9 cellular contexts compared by ENCODE assay signal in genomic region chr3:49806838-49807237, GRCh38. TPM values are rescaled to one million over a fixed set of nuclear protein-coding genes. Genes with fewer than 3 reads are reported as not detected.
A peak's percentile ranks its signal among the peaks of the same experiment; 100 is the strongest.
DNase-seq lines count a peak whose midpoint lies in the region; ATAC-seq and TF ChIP-seq lines count a peak whose summit lies in the region.
"Had no signal": no experiment of that assay in that cellular context is flagged by ENCODE, and none has a peak within 500 bp of the region (broad histone marks: within the 10 kb centered on the region; RNA-seq: fewer than 3 reads in every experiment).

No MANE protein-coding gene starts in this region.

- no peaks in the 10 kb centered on the region for H3K27me3 Mint-ChIP-seq in stimulated activated memory B cell treated with anti-CD40 and anti-IgM and Interleukin-4, amounts not matched to agents 10 μg/mL and 1 μg/mL and 100 μg/mL, for 72 hours
- H3K27me3 Mint-ChIP-seq in activated T-helper 2 cell treated with anti-CD3 and anti-CD28 coated beads, Interferon-gamma antibody, Interleukin-2, Interleukin-4, amounts not matched to agents 10 μg/mL and 5 μg/mL and 100 μg/mL, durations not matched to agents 14 hours and 24 hours and 36 hours (ENCODE audit: low read depth) = peaks cover 8% of the 10 kb centered on the region

- H3K4me1 ChIP-seq in esophagus squamous epithelium = peaks cover 42 to 75% (median 51%) of the 10 kb centered on the region in 3 donors

- no peaks in the 10 kb centered on the region for H3K27me3 ChIP-seq in esophagus squamous epithelium

- CTCF ChIA-PET in RWPE1 (lab: Yijun Ruan, JAX) = no interaction called here

- H3K36me3 ChIP-seq in esophagus squamous epithelium = peaks cover 14 to 44% (median 18%) of the 10 kb centered on the region in 3 donors

- intact Hi-C loops in esophagus squamous epithelium (cut with DNase I) = no loop called here
- intact Hi-C loops in activated T-helper 2 cell treated with anti-CD3 and anti-CD28 coated beads, Interferon-gamma antibody, Interleukin-2, Interleukin-4, amounts not matched to agents 10 μg/mL and 5 μg/mL and 100 μg/mL, durations not matched to agents 14 hours and 24 hours and 36 hours (cut with micrococcal nuclease) = no loop called here

- POLR2A ChIA-PET in RWPE1 (lab: Yijun Ruan, JAX; ENCODE audit: low non-redundant PET) = no interaction called here

- H3K4me3 Mint-ChIP-seq in stimulated activated memory B cell treated with anti-CD40 and anti-IgM and Interleukin-4, amounts not matched to agents 10 μg/mL and 1 μg/mL and 100 μg/mL, for 72 hours = no peak overlapping the region
- H3K4me3 Mint-ChIP-seq in activated T-helper 2 cell treated with anti-CD3 and anti-CD28 coated beads, Interferon-gamma antibody, Interleukin-2, Interleukin-4, amounts not matched to agents 10 μg/mL and 5 μg/mL and 100 μg/mL, durations not matched to agents 14 hours and 24 hours and 36 hours (ENCODE audit: low read depth) = no peak overlapping the region

- 71 to 73% methylated on average over 2 of the region's 2 CpGs for WGBS in esophagus squamous epithelium, 2 donors

- H3K9me3 ChIP-seq in esophagus squamous epithelium = no peaks in the 10 kb centered on the region

- no peaks in the 10 kb centered on the region for H3K9me3 Mint-ChIP-seq in stimulated activated memory B cell treated with anti-CD40 and anti-IgM and Interleukin-4, amounts not matched to agents 10 μg/mL and 1 μg/mL and 100 μg/mL, for 72 hours
- no peaks in the 10 kb centered on the region for H3K9me3 Mint-ChIP-seq in activated T-helper 2 cell treated with anti-CD3 and anti-CD28 coated beads, Interferon-gamma antibody, Interleukin-2, Interleukin-4, amounts not matched to agents 10 μg/mL and 5 μg/mL and 100 μg/mL, durations not matched to agents 14 hours and 24 hours and 36 hours

- H3K36me3 Mint-ChIP-seq in stimulated activated memory B cell treated with anti-CD40 and anti-IgM and Interleukin-4, amounts not matched to agents 10 μg/mL and 1 μg/mL and 100 μg/mL, for 72 hours = peaks cover 19% of the 10 kb centered on the region
- H3K36me3 Mint-ChIP-seq in activated T-helper 2 cell treated with anti-CD3 and anti-CD28 coated beads, Interferon-gamma antibody, Interleukin-2, Interleukin-4, amounts not matched to agents 10 μg/mL and 5 μg/mL and 100 μg/mL, durations not matched to agents 14 hours and 24 hours and 36 hours (ENCODE audit: low read depth) = peaks cover 23% of the 10 kb centered on the region

- TF ChIP-seq POLR2A in esophagus squamous epithelium (IDR thresholded peaks at IDR 0.05) = no peak

- peaks cover 89% of the 10 kb centered on the region for H3K4me1 Mint-ChIP-seq in stimulated activated memory B cell treated with anti-CD40 and anti-IgM and Interleukin-4, amounts not matched to agents 10 μg/mL and 1 μg/mL and 100 μg/mL, for 72 hours
- peaks cover 27% of the 10 kb centered on the region for H3K4me1 Mint-ChIP-seq in activated T-helper 2 cell treated with anti-CD3 and anti-CD28 coated beads, Interferon-gamma antibody, Interleukin-2, Interleukin-4, amounts not matched to agents 10 μg/mL and 5 μg/mL and 100 μg/mL, durations not matched to agents 14 hours and 24 hours and 36 hours (ENCODE audit: low read depth)

- DNase-seq in RWPE1 (ENCODE audit: low spot score) (no peak), esophagus squamous epithelium (lab: John Stamatoyannopoulos, UW) (no peak), NCI-H1092 (lab: John Stamatoyannopoulos, UW) (no peak)
- DNase-seq in effector CD4-positive, alpha-beta T cell = no peak
- DNase-seq in activated T-helper 2 cell treated with anti-CD3 and anti-CD28 coated beads, Interferon-gamma antibody, Interleukin-2, Interleukin-4, amounts not matched to agents 10 μg/mL and 5 μg/mL and 100 μg/mL, durations not matched to agents 14 hours and 24 hours and 36 hours (ENCODE audit: low spot score) = no peak
- DNase-seq in activated T-cell treated with anti-CD3 and anti-CD28 coated beads, Interleukin-2, amount 50 U/mL, for 1 hour = no peak
- DNase-seq: activated naive CD4-positive, alpha-beta T cell treated with anti-CD3 and anti-CD28 coated beads, Interleukin-2, amount 50 U/mL, for 16 hours had no signal

- peak overlapping the region; percentile 0; the same call in 1 of the 2 replicates for H3K4me3 ChIP-seq in GM08714 (ENCODE audit: low read length)
- H3K4me3 ChIP-seq in esophagus squamous epithelium = no peak overlapping the region

- peak overlapping the region; percentile 88 for H3K27ac Mint-ChIP-seq in stimulated activated memory B cell treated with anti-CD40 and anti-IgM and Interleukin-4, amounts not matched to agents 10 μg/mL and 1 μg/mL and 100 μg/mL, for 72 hours
- no peak overlapping the region for H3K27ac Mint-ChIP-seq in activated T-helper 2 cell treated with anti-CD3 and anti-CD28 coated beads, Interferon-gamma antibody, Interleukin-2, Interleukin-4, amounts not matched to agents 10 μg/mL and 5 μg/mL and 100 μg/mL, durations not matched to agents 14 hours and 24 hours and 36 hours

- peak overlapping the region; percentile 98 for H3K27ac ChIP-seq in RWPE1
- H3K27ac ChIP-seq in esophagus squamous epithelium = peak overlapping the region; percentile 96 to 98 (median 97)

- no peak for ATAC-seq in stimulated activated memory B cell treated with anti-CD40 and anti-IgM and Interleukin-4, amounts not matched to agents 10 μg/mL and 1 μg/mL and 100 μg/mL, for 72 hours

- no peak for TF ChIP-seq CTCF in RWPE1 (conservative IDR thresholded peaks at IDR 0.05; ENCODE audit: low read depth)
- no peak for TF ChIP-seq CTCF in esophagus squamous epithelium (IDR thresholded peaks at IDR 0.05)

RNA-seq across cellular contexts. Expression of gene INKA1, which starts 3.8 kb away (rescaled TPM):
- total RNA-seq in esophagus squamous epithelium = 10 to 100 TPM; 15.2 to 23.3 (median 19.9) TPM
- 1.2 and 2.3 TPM in 2 replicates for total RNA-seq in activated T-helper 2 cell treated with anti-CD3 and anti-CD28 coated beads, Interferon-gamma antibody, Interleukin-2, Interleukin-4, amounts not matched to agents 10 μg/mL and 5 μg/mL and 100 μg/mL, durations not matched to agents 14 hours and 24 hours and 36 hours

RNA-seq across cellular contexts. Expression of gene UBA7, which starts 6.9 kb away (rescaled TPM):
- 10 to 100 TPM in 3 of 4 donors, 1 to 10 TPM in 1; 8.1 to 43.3 (median 33.8) TPM for total RNA-seq in esophagus squamous epithelium
- 92.0 and 95.7 TPM in 2 replicates for total RNA-seq in activated T-helper 2 cell treated with anti-CD3 and anti-CD28 coated beads, Interferon-gamma antibody, Interleukin-2, Interleukin-4, amounts not matched to agents 10 μg/mL and 5 μg/mL and 100 μg/mL, durations not matched to agents 14 hours and 24 hours and 36 hours

RNA-seq across cellular contexts. Expression of gene CDHR4, which starts 7.2 kb away (rescaled TPM):
- total RNA-seq in esophagus squamous epithelium = not detected
- total RNA-seq in activated T-helper 2 cell treated with anti-CD3 and anti-CD28 coated beads, Interferon-gamma antibody, Interleukin-2, Interleukin-4, amounts not matched to agents 10 μg/mL and 5 μg/mL and 100 μg/mL, durations not matched to agents 14 hours and 24 hours and 36 hours = 0.16 TPM in 1 of 2 replicates, not detected in the other

RNA-seq across cellular contexts. Expression of gene IP6K1, which starts 20.5 kb away (rescaled TPM):
- total RNA-seq in esophagus squamous epithelium = 10 to 100 TPM; 23.0 to 35.1 (median 28.1) TPM
- 36.9 and 40.7 TPM in 2 replicates for total RNA-seq in activated T-helper 2 cell treated with anti-CD3 and anti-CD28 coated beads, Interferon-gamma antibody, Interleukin-2, Interleukin-4, amounts not matched to agents 10 μg/mL and 5 μg/mL and 100 μg/mL, durations not matched to agents 14 hours and 24 hours and 36 hours

RNA-seq across cellular contexts. Expression of gene TRAIP, which starts 49.5 kb away (rescaled TPM):
- 10 to 100 TPM in 1 of 4 donors, 1 to 10 TPM in 3; 2.3 to 10.1 (median 4.1) TPM for total RNA-seq in esophagus squamous epithelium
- 21.0 and 26.6 TPM in 2 replicates for total RNA-seq in activated T-helper 2 cell treated with anti-CD3 and anti-CD28 coated beads, Interferon-gamma antibody, Interleukin-2, Interleukin-4, amounts not matched to agents 10 μg/mL and 5 μg/mL and 100 μg/mL, durations not matched to agents 14 hours and 24 hours and 36 hours
